Comparison of ENCODE assay signal across 8 cellular contexts in genomic region chr4:6781561-6781960, GRCh38. TPM values are rescaled to one million over a fixed set of nuclear protein-coding genes. Genes with fewer than 3 reads are reported as not detected.
DNase-seq lines count a peak whose midpoint lies in the region; ATAC-seq and TF ChIP-seq lines count a peak whose summit lies in the region.

No MANE protein-coding gene starts in this region.

- H3K27me3 ChIP-seq in lower lobe of right lung (ENCODE audit: low read depth), result no peaks in the 10 kb centered on the region
- H3K27me3 ChIP-seq in thymus (ENCODE audit: control insufficient read depth, insufficient read depth), result no peaks in the 10 kb centered on the region

- peaks cover 54% of the 10 kb centered on the region for H3K4me1 Mint-ChIP-seq in activated T-cell treated with anti-CD3 and anti-CD28 coated beads, Interleukin-2, amount 50 U/mL, for 4 hours (ENCODE audit: low read depth)
- peaks cover 62% of the 10 kb centered on the region for H3K4me1 Mint-ChIP-seq in activated naive CD8-positive, alpha-beta T cell treated with anti-CD3 and anti-CD28 coated beads, Interleukin-2, amount 50 U/mL, for 24 hours

- intact Hi-C loops in lower lobe of right lung (cut with DNase I), result no loop called here

- 97% methylated on average over 6 of the region's 6 CpGs for WGBS in thymus

- ATAC-seq in activated T-cell treated with anti-CD3 and anti-CD28 coated beads, Interleukin-2, amount 50 U/mL, for 4 hours, result no peak
- ATAC-seq in activated naive CD8-positive, alpha-beta T cell treated with anti-CD3 and anti-CD28 coated beads, Interleukin-2, amount 50 U/mL, for 24 hours, result no peak
- ATAC-seq in lower lobe of right lung, result no peak
- ATAC-seq in HG03571 (IDR thresholded peaks at IDR 0.05; ENCODE audit: unreplicated experiment), result no peak

- no peaks in the 10 kb centered on the region for H3K9me3 Mint-ChIP-seq in activated T-cell treated with anti-CD3 and anti-CD28 coated beads, Interleukin-2, amount 50 U/mL, for 4 hours
- no peaks in the 10 kb centered on the region for H3K9me3 Mint-ChIP-seq in activated naive CD8-positive, alpha-beta T cell treated with anti-CD3 and anti-CD28 coated beads, Interleukin-2, amount 50 U/mL, for 24 hours

- no peaks in the 10 kb centered on the region for H3K9me3 ChIP-seq in lower lobe of right lung
- no peaks in the 10 kb centered on the region for H3K9me3 ChIP-seq in thymus (ENCODE audit: control insufficient read depth)

- H3K4me3 ChIP-seq in lower lobe of right lung (peak overlapping the region; percentile 92), thymus (ENCODE audit: low read length) (peak overlapping the region; percentile 64)

- DNase-seq in activated T-cell treated with anti-CD3 and anti-CD28 coated beads, Interleukin-2, amount 50 U/mL, for 4 hours, result no peak
- no peak for DNase-seq in activated T-cell treated with anti-CD3 and anti-CD28 coated beads, Interleukin-2, amount 50 U/mL, for 48 hours
- DNase-seq in activated naive CD8-positive, alpha-beta T cell treated with anti-CD3 and anti-CD28 coated beads, Interleukin-2, amount 50 U/mL, for 24 hours, result no peak
- DNase-seq in lower lobe of right lung, result no peak
- DNase-seq in NCI-H2227 treated with DMSO at 0.1 percent for 48 hours (lab: John Stamatoyannopoulos, UW), result no peak
- no peak for DNase-seq in activated CD4-positive, CD25-positive, alpha-beta regulatory T cell (lab: John Stamatoyannopoulos, UW)

- peaks cover 4% of the 10 kb centered on the region for H3K36me3 Mint-ChIP-seq in activated T-cell treated with anti-CD3 and anti-CD28 coated beads, Interleukin-2, amount 50 U/mL, for 4 hours (ENCODE audit: insufficient read depth)
- H3K36me3 Mint-ChIP-seq in activated naive CD8-positive, alpha-beta T cell treated with anti-CD3 and anti-CD28 coated beads, Interleukin-2, amount 50 U/mL, for 24 hours (ENCODE audit: low read depth), result no peaks in the 10 kb centered on the region

- H3K27ac Mint-ChIP-seq in activated naive CD8-positive, alpha-beta T cell treated with anti-CD3 and anti-CD28 coated beads, Interleukin-2, amount 50 U/mL, for 24 hours, result peak overlapping the region; percentile 66

- peak overlapping the region; percentile 98 for H3K27ac ChIP-seq in lower lobe of right lung
- peak overlapping the region; percentile 25 for H3K27ac ChIP-seq in thymus (ENCODE audit: low read depth)

- no peaks in the 10 kb centered on the region for H3K27me3 Mint-ChIP-seq in activated T-cell treated with anti-CD3 and anti-CD28 coated beads, Interleukin-2, amount 50 U/mL, for 4 hours (ENCODE audit: low read depth)
- H3K27me3 Mint-ChIP-seq in activated naive CD8-positive, alpha-beta T cell treated with anti-CD3 and anti-CD28 coated beads, Interleukin-2, amount 50 U/mL, for 24 hours, result no peaks in the 10 kb centered on the region

- H3K36me3 ChIP-seq in lower lobe of right lung (peaks cover 3% of the 10 kb centered on the region), thymus (ENCODE audit: control insufficient read depth, insufficient read depth) (no peaks in the 10 kb centered on the region)

- H3K4me1 ChIP-seq in lower lobe of right lung (peaks cover 27% of the 10 kb centered on the region), thymus (ENCODE audit: control insufficient read depth, insufficient read depth, low read length) (peaks cover 8% of the 10 kb centered on the region)

- TF ChIP-seq CTCF in lower lobe of right lung (IDR thresholded peaks at IDR 0.05), result no peak

- peak overlapping the region; percentile 76 for H3K4me3 Mint-ChIP-seq in activated T-cell treated with anti-CD3 and anti-CD28 coated beads, Interleukin-2, amount 50 U/mL, for 4 hours
- peak overlapping the region; percentile 59 for H3K4me3 Mint-ChIP-seq in activated naive CD8-positive, alpha-beta T cell treated with anti-CD3 and anti-CD28 coated beads, Interleukin-2, amount 50 U/mL, for 24 hours

RNA-seq across cellular contexts. Expression of gene KIAA0232, which starts 1.0 kb away (rescaled TPM):
- 10 to 100 TPM; 14.5 to 20.0 (median 18.9) TPM for total RNA-seq in activated T-cell treated with anti-CD3 and anti-CD28 coated beads, Interleukin-2, amount 50 U/mL, for 4 hours
- 28.1 TPM for total RNA-seq in lower lobe of right lung
- 10.5 TPM for polyA plus RNA-seq in thymus
